Comparison of ENCODE assay signal across 15 cellular contexts in the genomic region with DNA sequence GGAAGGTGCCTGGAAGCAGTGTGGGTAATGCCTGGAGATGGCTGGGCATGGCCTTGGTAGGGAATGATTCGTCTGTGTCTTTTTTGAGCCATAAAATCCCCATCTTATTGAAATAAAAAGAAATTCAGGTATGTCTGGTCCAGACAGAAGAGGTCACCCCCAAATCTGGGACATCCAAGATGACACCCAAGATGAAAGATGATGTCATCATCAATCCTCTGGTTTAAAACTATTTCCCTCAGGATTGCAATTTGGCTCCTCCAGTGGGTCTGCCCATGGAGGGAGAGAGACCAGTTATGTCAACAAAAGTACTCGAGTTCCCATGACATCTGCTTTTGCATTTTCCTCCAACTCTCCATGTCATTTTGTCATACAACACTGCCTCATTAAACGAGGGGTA. TPM values are rescaled to one million over a fixed set of nuclear protein-coding genes. Genes with fewer than 3 reads are reported as not detected.
"Had no signal": no experiment of that assay in that cellular context is flagged by ENCODE, and none has a peak within 500 bp of the region (broad histone marks: within the 10 kb centered on the region; RNA-seq: fewer than 3 reads in every experiment).

No MANE protein-coding gene starts in this region.

- H3K36me3 ChIP-seq: esophagus squamous epithelium, upper lobe of right lung had no signal

- H3K4me3 Mint-ChIP-seq: activated naive CD4-positive, alpha-beta T cell treated with anti-CD3 and anti-CD28 coated beads for 36 hours; dendritic cell treated with granulocyte-macrophage colony-stimulating factor and Interleukin-4, amounts not matched to agents 40 ng/mL and 50 ng/mL, for 4 days; nephron; stimulated activated effector memory CD8-positive, alpha-beta T cell treated with anti-CD3 and anti-CD28 coated beads, Interleukin-12 subunit alpha, Interleukin-12 subunit beta, amount 100 ng/mL, for 72 hours had no signal

- H3K27ac Mint-ChIP-seq: activated naive CD4-positive, alpha-beta T cell treated with anti-CD3 and anti-CD28 coated beads for 36 hours; dendritic cell treated with granulocyte-macrophage colony-stimulating factor and Interleukin-4, amounts not matched to agents 40 ng/mL and 50 ng/mL, for 4 days; nephron; stimulated activated effector memory CD8-positive, alpha-beta T cell treated with anti-CD3 and anti-CD28 coated beads, Interleukin-12 subunit alpha, Interleukin-12 subunit beta, amount 100 ng/mL, for 72 hours had no signal

- ATAC-seq: sciatic nerve had no signal

- H3K36me3 Mint-ChIP-seq: stimulated activated effector memory CD8-positive, alpha-beta T cell treated with anti-CD3 and anti-CD28 coated beads, Interleukin-12 subunit alpha, Interleukin-12 subunit beta, amount 100 ng/mL, for 72 hours had no signal

- H3K27me3 ChIP-seq: esophagus squamous epithelium, testis, upper lobe of right lung had no signal

- DNase-seq: esophagus squamous epithelium, left cardiac atrium, mesendoderm, testis, upper lobe of right lung had no signal

- H3K27ac ChIP-seq: esophagus squamous epithelium, parathyroid adenoma, testis, upper lobe of right lung had no signal

- H3K9me3 ChIP-seq: esophagus squamous epithelium, testis, upper lobe of right lung had no signal

- H3K4me1 Mint-ChIP-seq: nephron had no signal

- H3K4me3 ChIP-seq: esophagus squamous epithelium, smooth muscle cell, testis, upper lobe of right lung had no signal

- H3K4me1 ChIP-seq: parathyroid adenoma, testis, upper lobe of right lung had no signal

- FAIRE-seq: bronchial epithelial cell had no signal

RNA-seq across cellular contexts. Expression of a gene that starts 16.7 kb away (rescaled TPM):
- total RNA-seq: activated naive CD4-positive, alpha-beta T cell treated with anti-CD3 and anti-CD28 coated beads for 36 hours; activated T-cell treated with anti-CD3 and anti-CD28 coated beads, Interleukin-2, amount 50 U/mL, for 4 hours; bronchial epithelial cell; chondrocyte; esophagus squamous epithelium; left cardiac atrium; smooth muscle cell; upper lobe of right lung had no signal
- polyA plus RNA-seq: smooth muscle cell had no signal
